ENCODE assay signal across 8 cellular contexts in the genomic region with DNA sequence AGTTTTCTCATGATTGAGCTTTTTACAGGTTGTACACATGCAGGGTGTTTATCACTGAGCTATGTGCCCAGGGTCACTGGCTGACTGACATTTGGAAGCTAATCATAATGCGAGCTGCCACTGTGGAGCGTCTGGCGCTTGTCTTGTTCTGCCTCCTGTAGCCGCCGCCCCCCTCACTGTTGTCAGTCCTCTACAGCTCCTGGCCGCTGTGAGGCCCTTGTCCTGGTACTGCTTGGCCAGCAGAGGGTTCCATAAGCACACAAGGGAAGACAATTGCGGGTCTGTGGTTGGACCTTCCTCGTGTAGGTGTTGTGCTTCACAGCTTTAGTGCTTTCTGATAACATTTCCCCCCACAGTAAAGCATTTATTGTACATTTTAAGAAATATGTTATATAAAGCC.
DNase-seq lines count a peak whose midpoint lies in the region; ATAC-seq and TF ChIP-seq lines count a peak whose summit lies in the region.

No MANE protein-coding gene starts in this region.

- WGBS in esophagus squamous epithelium, 2 donors, result 72 to 74% methylated on average over 7 to 8 of the region's 8 CpGs

- ATAC-seq in SK-N-SH treated with all-trans-retinoic acid at 6 μM for 48 hours (peak; percentile 97), Right ventricle myocardium superior (ENCODE audit: poor library complexity) (peak; percentile 98), GM18861 (IDR thresholded peaks at IDR 0.05; ENCODE audit: unreplicated experiment) (no peak)

- CTCF ChIA-PET in HEK293 (lab: Yijun Ruan, JAX), result interaction anchor here (0.6 to 1.4 kb wide), 13 partner anchors 9 to 688 kb away, joined by 3 to 6 read pairs (median 3); no protein-coding TSS in a partner anchor

- POLR2A ChIA-PET in HEK293 (lab: Yijun Ruan, JAX), result interaction anchor here (1.2 kb wide), 1 partner anchor 12 kb away, joined by 4 read pairs; no protein-coding TSS in a partner anchor

- H3K4me1 ChIP-seq in HEK293 (ENCODE audit: control insufficient read depth, insufficient read depth, low read length) (no peaks in the 10 kb centered on the region), esophagus squamous epithelium (no peaks in the 10 kb centered on the region)

- no peak for TF ChIP-seq POLR2A in esophagus squamous epithelium (IDR thresholded peaks at IDR 0.05)

- H3K27me3 ChIP-seq in esophagus squamous epithelium, result no peaks in the 10 kb centered on the region

- H3K27ac ChIP-seq in HEK293 (ENCODE audit: extremely low read depth, low read depth, low read length) (no peak overlapping the region), esophagus squamous epithelium (no peak overlapping the region)

- peak; percentile 87 for DNase-seq in Right ventricle myocardium superior
- peak; percentile 65 for DNase-seq in putamen (ENCODE audit: low spot score)
- DNase-seq in T-helper 2 cell, result no peak
- DNase-seq in NCI-H2171 treated with DMSO at 0.1 percent for 48 hours (lab: John Stamatoyannopoulos, UW), result no peak
- DNase-seq in esophagus squamous epithelium (lab: John Stamatoyannopoulos, UW), result no peak

- H3K9me3 ChIP-seq in HEK293 (ENCODE audit: control insufficient read depth, insufficient read depth, low read depth, low read length), result no peaks in the 10 kb centered on the region
- H3K9me3 ChIP-seq in esophagus squamous epithelium, result no peaks in the 10 kb centered on the region

- H3K36me3 ChIP-seq in HEK293 (ENCODE audit: control insufficient read depth in 2 of 2, insufficient read depth in 1 of 2, low read length in 2 of 2), result peaks cover 45 to 48% of the 10 kb centered on the region in 2 experiments
- peaks cover 0 to 81% (median 5%) of the 10 kb centered on the region in 3 donors for H3K36me3 ChIP-seq in esophagus squamous epithelium

- intact Hi-C loops in Right ventricle myocardium superior (cut with DNase I), result no loop called here
- intact Hi-C loops in esophagus squamous epithelium (cut with DNase I), result no loop called here

- H3K4me3 ChIP-seq in HEK293 (ENCODE audit: low read depth, low read length) (no peak overlapping the region), esophagus squamous epithelium (no peak overlapping the region)

- TF ChIP-seq CTCF in HEK293 (tag by site-specific recombination; IDR thresholded peaks at IDR 0.05) (peak; percentile 48; the same call in 1 of the 2 replicates), esophagus squamous epithelium (IDR thresholded peaks at IDR 0.05) (peak in 3 of 6 experiments; percentile 8 to 17 (median 11))

TF ChIP-seq in HEK293, 187 proteins besides CTCF, POLR2A, EP300 and RAD21:
- no peak for TF ChIP-seq KLF7 (tag by site-specific recombination; IDR thresholded peaks at IDR 0.05; ENCODE audit: borderline replicate concordance)
TF ChIP-seq in HEK293: peak in this region for 0.

TF ChIP-seq in SK-N-SH treated with all-trans-retinoic acid at 6 μM for 48 hours, 23 proteins besides CTCF, POLR2A, EP300 and RAD21:
- TF ChIP-seq OSR1 (CRISPR knock-in tag; IDR thresholded peaks at IDR 0.05) (no peak), TCF4 (CRISPR knock-in tag; IDR thresholded peaks at IDR 0.05; ENCODE audit: borderline replicate concordance) (0 out of 2 replicates have a peak, but pooled peaks have one; percentile 11), ZNF8 (CRISPR knock-in tag; IDR thresholded peaks at IDR 0.05) (no peak), ZC3H10 (CRISPR knock-in tag; IDR thresholded peaks at IDR 0.05) (no peak), SNAI2 (CRISPR knock-in tag; IDR thresholded peaks at IDR 0.05) (no peak), ZNF70 (CRISPR knock-in tag; IDR thresholded peaks at IDR 0.05) (no peak)
- TF ChIP-seq, protein P1, sequence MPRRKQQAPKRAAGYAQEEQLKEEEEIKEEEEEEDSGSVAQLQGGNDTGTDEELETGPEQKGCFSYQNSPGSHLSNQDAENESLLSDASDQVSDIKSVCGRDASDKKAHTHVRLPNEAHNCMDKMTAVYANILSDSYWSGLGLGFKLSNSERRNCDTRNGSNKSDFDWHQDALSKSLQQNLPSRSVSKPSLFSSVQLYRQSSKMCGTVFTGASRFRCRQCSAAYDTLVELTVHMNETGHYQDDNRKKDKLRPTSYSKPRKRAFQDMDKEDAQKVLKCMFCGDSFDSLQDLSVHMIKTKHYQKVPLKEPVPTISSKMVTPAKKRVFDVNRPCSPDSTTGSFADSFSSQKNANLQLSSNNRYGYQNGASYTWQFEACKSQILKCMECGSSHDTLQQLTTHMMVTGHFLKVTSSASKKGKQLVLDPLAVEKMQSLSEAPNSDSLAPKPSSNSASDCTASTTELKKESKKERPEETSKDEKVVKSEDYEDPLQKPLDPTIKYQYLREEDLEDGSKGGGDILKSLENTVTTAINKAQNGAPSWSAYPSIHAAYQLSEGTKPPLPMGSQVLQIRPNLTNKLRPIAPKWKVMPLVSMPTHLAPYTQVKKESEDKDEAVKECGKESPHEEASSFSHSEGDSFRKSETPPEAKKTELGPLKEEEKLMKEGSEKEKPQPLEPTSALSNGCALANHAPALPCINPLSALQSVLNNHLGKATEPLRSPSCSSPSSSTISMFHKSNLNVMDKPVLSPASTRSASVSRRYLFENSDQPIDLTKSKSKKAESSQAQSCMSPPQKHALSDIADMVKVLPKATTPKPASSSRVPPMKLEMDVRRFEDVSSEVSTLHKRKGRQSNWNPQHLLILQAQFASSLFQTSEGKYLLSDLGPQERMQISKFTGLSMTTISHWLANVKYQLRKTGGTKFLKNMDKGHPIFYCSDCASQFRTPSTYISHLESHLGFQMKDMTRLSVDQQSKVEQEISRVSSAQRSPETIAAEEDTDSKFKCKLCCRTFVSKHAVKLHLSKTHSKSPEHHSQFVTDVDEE (CRISPR knock-in tag; IDR thresholded peaks at IDR 0.05), result 0 out of 2 replicates have a peak, but pooled peaks have one; percentile 42
- TF ChIP-seq, protein P2, sequence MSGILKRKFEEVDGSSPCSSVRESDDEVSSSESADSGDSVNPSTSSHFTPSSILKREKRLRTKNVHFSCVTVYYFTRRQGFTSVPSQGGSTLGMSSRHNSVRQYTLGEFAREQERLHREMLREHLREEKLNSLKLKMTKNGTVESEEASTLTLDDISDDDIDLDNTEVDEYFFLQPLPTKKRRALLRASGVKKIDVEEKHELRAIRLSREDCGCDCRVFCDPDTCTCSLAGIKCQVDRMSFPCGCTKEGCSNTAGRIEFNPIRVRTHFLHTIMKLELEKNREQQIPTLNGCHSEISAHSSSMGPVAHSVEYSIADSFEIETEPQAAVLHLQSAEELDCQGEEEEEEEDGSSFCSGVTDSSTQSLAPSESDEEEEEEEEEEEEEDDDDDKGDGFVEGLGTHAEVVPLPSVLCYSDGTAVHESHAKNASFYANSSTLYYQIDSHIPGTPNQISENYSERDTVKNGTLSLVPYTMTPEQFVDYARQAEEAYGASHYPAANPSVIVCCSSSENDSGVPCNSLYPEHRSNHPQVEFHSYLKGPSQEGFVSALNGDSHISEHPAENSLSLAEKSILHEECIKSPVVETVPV (CRISPR knock-in tag; IDR thresholded peaks at IDR 0.05), result no peak

Comparison
In these comparisons a context has a peak if more than half of its experiments do, and no peak if none do; other contexts are left out.
1. DNase-seq: peak in Right ventricle myocardium superior (single experiment) and putamen (single experiment); none in T-helper 2 cell (0 of 5), NCI-H2171 treated with DMSO at 0.1 percent for 48 hours (single experiment) and esophagus squamous epithelium (single experiment).